Comparison of ENCODE assay signal across 1 cellular context in genomic region chr11:133679896-133680295, GRCh38.
TF ChIP-seq lines count a peak whose summit lies in the region.

No MANE protein-coding gene starts in this region.

TF ChIP-seq in GM23338, 12 proteins besides CTCF, POLR2A, EP300 and RAD21:
- no peak for TF ChIP-seq ZNF331 (CRISPR knock-in tag; IDR thresholded peaks at IDR 0.05; ENCODE audit: low read depth)
- no peak for TF ChIP-seq EZH2phosphoT487 (IDR thresholded peaks at IDR 0.05; ENCODE audit: unreplicated experiment)
